Comparison of ENCODE assay signal across 11 cellular contexts in genomic region chr12:65740506-65740872, GRCh38.
A peak's percentile ranks its signal among the peaks of the same experiment; 100 is the strongest.
DNase-seq lines count a peak whose midpoint lies in the region; ATAC-seq and TF ChIP-seq lines count a peak whose summit lies in the region.
"Had no signal": no experiment of that assay in that cellular context is flagged by ENCODE, and none has a peak within 500 bp of the region (broad histone marks: within the 10 kb centered on the region; RNA-seq: fewer than 3 reads in every experiment).

No MANE protein-coding gene starts in this region.

- H3K9me3 ChIP-seq in heart left ventricle, result no peaks in the 10 kb centered on the region

- TF ChIP-seq POLR2A in heart left ventricle (IDR thresholded peaks at IDR 0.05), result no peak

- TF ChIP-seq CTCF in glutamatergic neuron (IDR thresholded peaks at IDR 0.05; ENCODE audit: partially characterized antibody, unreplicated experiment) (no peak), heart left ventricle (IDR thresholded peaks at IDR 0.05) (no peak)

- H3K4me3 ChIP-seq in heart left ventricle, result peak overlapping the region in 4 of 12 donors; percentile 53 to 82 (median 68)
- H3K4me3 ChIP-seq: BLaER1 had no signal

- H3K36me3 Mint-ChIP-seq in activated naive CD4-positive, alpha-beta T cell treated with anti-CD3 and anti-CD28 coated beads, Interleukin-2, amount 10 ng/mL, durations not matched to agents 7 days and 5 days, result no peaks in the 10 kb centered on the region
- H3K36me3 Mint-ChIP-seq in T-helper 2 cell treated with Interferon-gamma antibody and Interleukin-4, amounts not matched to agents 5 μg/mL and 100 μg/mL, for 36 hours (ENCODE audit: low read depth), result peaks cover 2% of the 10 kb centered on the region
- peaks cover 6% of the 10 kb centered on the region for H3K36me3 Mint-ChIP-seq in glutamatergic neuron (ENCODE audit: unreplicated experiment)

- peak; percentile 37 for ATAC-seq in stimulated activated naive CD8-positive, alpha-beta T cell treated with anti-CD3 and anti-CD28 coated beads, Interleukin-15, amount 100 ng/mL, for 72 hours
- ATAC-seq in heart left ventricle, result no peak
- no peak for ATAC-seq in GM19328 (IDR thresholded peaks at IDR 0.05; ENCODE audit: unreplicated experiment)

- H3K4me1 ChIP-seq in heart left ventricle, result peaks cover 0 to 19% (median 4%) of the 10 kb centered on the region in 12 donors
- H3K4me1 ChIP-seq: BLaER1 had no signal

- H3K27me3 ChIP-seq in heart left ventricle, result peaks cover 0 to 27% (median 10%) of the 10 kb centered on the region in 9 donors
- H3K27me3 ChIP-seq: BLaER1 had no signal

- peaks cover 16% of the 10 kb centered on the region for H3K4me1 Mint-ChIP-seq in activated naive CD4-positive, alpha-beta T cell treated with anti-CD3 and anti-CD28 coated beads, Interleukin-2, amount 10 ng/mL, durations not matched to agents 7 days and 5 days
- peaks cover 9% of the 10 kb centered on the region for H3K4me1 Mint-ChIP-seq in T-helper 2 cell treated with Interferon-gamma antibody and Interleukin-4, amounts not matched to agents 5 μg/mL and 100 μg/mL, for 36 hours (ENCODE audit: low read depth)
- H3K4me1 Mint-ChIP-seq in glutamatergic neuron (ENCODE audit: low read depth, unreplicated experiment), result peaks cover 5% of the 10 kb centered on the region
- peaks cover 18% of the 10 kb centered on the region for H3K4me1 Mint-ChIP-seq in stimulated activated naive CD8-positive, alpha-beta T cell treated with anti-CD3 and anti-CD28 coated beads, Interleukin-15, amount 100 ng/mL, for 72 hours

- H3K9me3 Mint-ChIP-seq in activated naive CD4-positive, alpha-beta T cell treated with anti-CD3 and anti-CD28 coated beads, Interleukin-2, amount 10 ng/mL, durations not matched to agents 7 days and 5 days, result peaks cover 2% of the 10 kb centered on the region
- H3K9me3 Mint-ChIP-seq in T-helper 2 cell treated with Interferon-gamma antibody and Interleukin-4, amounts not matched to agents 5 μg/mL and 100 μg/mL, for 36 hours, result no peaks in the 10 kb centered on the region
- H3K9me3 Mint-ChIP-seq in glutamatergic neuron (ENCODE audit: unreplicated experiment), result peaks cover 5% of the 10 kb centered on the region
- H3K9me3 Mint-ChIP-seq in stimulated activated naive CD8-positive, alpha-beta T cell treated with anti-CD3 and anti-CD28 coated beads, Interleukin-15, amount 100 ng/mL, for 72 hours, result no peaks in the 10 kb centered on the region

- peak overlapping the region; percentile 55 for H3K27ac Mint-ChIP-seq in activated naive CD4-positive, alpha-beta T cell treated with anti-CD3 and anti-CD28 coated beads, Interleukin-2, amount 10 ng/mL, durations not matched to agents 7 days and 5 days
- peak overlapping the region; percentile 78 for H3K27ac Mint-ChIP-seq in T-helper 2 cell treated with Interferon-gamma antibody and Interleukin-4, amounts not matched to agents 5 μg/mL and 100 μg/mL, for 36 hours
- no peak overlapping the region for H3K27ac Mint-ChIP-seq in glutamatergic neuron (ENCODE audit: unreplicated experiment)
- no peak overlapping the region for H3K27ac Mint-ChIP-seq in stimulated activated naive CD8-positive, alpha-beta T cell treated with anti-CD3 and anti-CD28 coated beads, Interleukin-15, amount 100 ng/mL, for 72 hours

- no peak for DNase-seq in activated naive CD4-positive, alpha-beta T cell treated with anti-CD3 and anti-CD28 coated beads, Interleukin-2, amount 10 ng/mL, durations not matched to agents 7 days and 5 days
- no peak for DNase-seq in activated naive CD4-positive, alpha-beta T cell treated with Interleukin-2 at 50 U/mL for 16 hours
- DNase-seq in T-helper 2 cell treated with Interferon-gamma antibody and Interleukin-4, amounts not matched to agents 5 μg/mL and 100 μg/mL, for 36 hours (ENCODE audit: low spot score), result no peak
- DNase-seq in glutamatergic neuron, result no peak
- DNase-seq in stimulated activated naive CD8-positive, alpha-beta T cell treated with anti-CD3 and anti-CD28 coated beads, Interleukin-15, amount 100 ng/mL, for 72 hours, result no peak
- no peak for DNase-seq in NCI-H2196 (lab: John Stamatoyannopoulos, UW; ENCODE audit: unreplicated experiment)
- DNase-seq in heart left ventricle, result no peak
- DNase-seq: NCI-H446 had no signal

- 9 to 50% (median 16%) methylated on average over 1 of the region's 1 CpG for WGBS in heart left ventricle, 4 donors

- CTCF ChIA-PET in activated naive CD4-positive, alpha-beta T cell treated with anti-CD3 and anti-CD28 coated beads, Interleukin-2, amount 10 ng/mL, durations not matched to agents 7 days and 5 days (lab: Charles Lee), result no interaction called here

- peaks cover 35% of the 10 kb centered on the region for H3K27me3 Mint-ChIP-seq in activated naive CD4-positive, alpha-beta T cell treated with anti-CD3 and anti-CD28 coated beads, Interleukin-2, amount 10 ng/mL, durations not matched to agents 7 days and 5 days
- peaks cover 35% of the 10 kb centered on the region for H3K27me3 Mint-ChIP-seq in T-helper 2 cell treated with Interferon-gamma antibody and Interleukin-4, amounts not matched to agents 5 μg/mL and 100 μg/mL, for 36 hours (ENCODE audit: low read depth)
- H3K27me3 Mint-ChIP-seq in glutamatergic neuron (ENCODE audit: unreplicated experiment), result peaks cover 4% of the 10 kb centered on the region
- peaks cover 40% of the 10 kb centered on the region for H3K27me3 Mint-ChIP-seq in stimulated activated naive CD8-positive, alpha-beta T cell treated with anti-CD3 and anti-CD28 coated beads, Interleukin-15, amount 100 ng/mL, for 72 hours

- H3K36me3 ChIP-seq in heart left ventricle, result no peaks in the 10 kb centered on the region
- H3K36me3 ChIP-seq: BLaER1 had no signal

- H3K27ac ChIP-seq in heart left ventricle, result no peak overlapping the region
- H3K27ac ChIP-seq: BLaER1, VCaP had no signal

- H3K4me3 Mint-ChIP-seq in activated naive CD4-positive, alpha-beta T cell treated with anti-CD3 and anti-CD28 coated beads, Interleukin-2, amount 10 ng/mL, durations not matched to agents 7 days and 5 days, result peak overlapping the region; percentile 64
- H3K4me3 Mint-ChIP-seq in T-helper 2 cell treated with Interferon-gamma antibody and Interleukin-4, amounts not matched to agents 5 μg/mL and 100 μg/mL, for 36 hours, result peak overlapping the region; percentile 76
- peak overlapping the region; percentile 77 for H3K4me3 Mint-ChIP-seq in glutamatergic neuron (ENCODE audit: unreplicated experiment)
- H3K4me3 Mint-ChIP-seq in stimulated activated naive CD8-positive, alpha-beta T cell treated with anti-CD3 and anti-CD28 coated beads, Interleukin-15, amount 100 ng/mL, for 72 hours, result peak overlapping the region; percentile 78 to 80

- intact Hi-C loops in heart left ventricle (cut with DNase I), result no loop called here

Comparison
In these comparisons a context has a peak if more than half of its experiments do, and no peak if none do; other contexts are left out.
1. H3K27ac Mint-ChIP-seq: peak in activated naive CD4-positive, alpha-beta T cell treated with anti-CD3 and anti-CD28 coated beads, Interleukin-2, amount 10 ng/mL, durations not matched to agents 7 days and 5 days (single experiment) and T-helper 2 cell treated with Interferon-gamma antibody and Interleukin-4, amounts not matched to agents 5 μg/mL and 100 μg/mL, for 36 hours (single experiment); none in glutamatergic neuron (single experiment) and stimulated activated naive CD8-positive, alpha-beta T cell treated with anti-CD3 and anti-CD28 coated beads, Interleukin-15, amount 100 ng/mL, for 72 hours (0 of 2).
2. Peak in every context shown above with its lines, with median percentiles within 50 percentile points of each other: H3K4me3 Mint-ChIP-seq.